In the genomic region with DNA sequence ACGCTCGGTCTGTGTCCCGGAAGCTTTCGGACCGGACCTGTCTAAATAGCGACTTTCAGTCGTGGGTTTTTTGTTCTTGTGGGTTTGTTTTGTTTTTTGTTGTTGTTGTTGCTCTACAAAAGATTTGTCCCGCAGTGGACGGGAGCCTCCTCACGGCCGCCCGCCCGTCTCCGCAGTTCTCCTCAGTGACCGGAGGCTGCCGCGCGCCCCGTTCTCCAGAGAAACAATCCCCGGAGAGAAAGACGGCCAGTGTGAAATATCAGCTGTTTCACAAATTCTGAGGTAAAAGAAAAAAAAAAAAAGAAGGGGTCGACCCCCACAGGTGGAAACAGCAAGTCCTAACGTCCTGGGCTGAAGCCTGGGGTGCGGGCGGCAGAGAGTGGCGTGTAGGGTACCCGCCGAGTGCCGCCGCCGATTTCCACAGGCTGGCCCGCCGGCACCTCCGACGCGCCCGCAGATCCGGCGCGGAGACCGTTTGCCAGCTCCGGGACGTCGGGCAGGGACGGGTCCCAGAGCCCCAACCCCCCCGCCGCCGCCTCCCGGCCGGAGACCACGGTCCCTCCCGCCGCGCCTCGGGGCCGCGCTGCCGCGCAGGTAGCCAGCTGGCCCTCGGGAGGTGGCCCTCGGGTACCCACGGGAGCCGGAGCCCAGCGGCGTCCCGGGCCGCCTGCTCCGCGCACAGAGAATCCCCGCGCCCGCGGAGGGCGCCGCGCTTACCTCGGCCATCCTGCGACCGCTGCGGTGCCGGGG, we compare ENCODE assay signal across 11 cellular contexts. TPM values are rescaled to one million over a fixed set of nuclear protein-coding genes. Genes with fewer than 3 reads are reported as not detected.
DNase-seq lines count a peak whose midpoint lies in the region; ATAC-seq, FAIRE-seq and TF ChIP-seq lines count a peak whose summit lies in the region.
"Had no signal": no experiment of that assay in that cellular context is flagged by ENCODE, and none has a peak within 500 bp of the region (broad histone marks: within the 10 kb centered on the region; RNA-seq: fewer than 3 reads in every experiment).

No MANE protein-coding gene starts in this region.

- peaks cover 22 to 38% (median 27%) of the 10 kb centered on the region in 3 donors for H3K27me3 Mint-ChIP-seq in immature natural killer cell (ENCODE audit: low read depth in 3 of 3)

- TF ChIP-seq EP300 in GM12878 (IDR thresholded peaks at IDR 0.05; ENCODE audit: borderline replicate concordance in 1 of 2, control insufficient read depth in 1 of 2, low read depth in 2 of 2, low read length in 2 of 2) (no peak), suprapubic skin (IDR thresholded peaks at IDR 0.05) (no peak)

- no peaks in the 10 kb centered on the region for H4K20me1 ChIP-seq in GM12878 (ENCODE audit: control insufficient read depth, insufficient read depth)

- H3K4me1 ChIP-seq in GM12878 (ENCODE audit: control insufficient read depth, insufficient read depth, low read length) (no peaks in the 10 kb centered on the region), suprapubic skin (peaks cover 44% of the 10 kb centered on the region)

- TF ChIP-seq RAD21 in GM12878 (IDR thresholded peaks at IDR 0.05; ENCODE audit: insufficient read depth, low read depth, low read length) = no peak

- no peak overlapping the region for H2AFZ ChIP-seq in GM12878 (ENCODE audit: control insufficient read depth, low read depth, low read length)

- no peak overlapping the region for H3K27ac ChIP-seq in GM12878 (ENCODE audit: control insufficient read depth, insufficient read depth)
- H3K27ac ChIP-seq in suprapubic skin = peak overlapping the region; percentile 78

- SMC1A ChIA-PET in GM12878 (lab: Charles Lee; ENCODE audit: uncharacterized antibody, unreplicated experiment) = no interaction called here

- in situ Hi-C loops in GM12878 (cut with MboI) = no loop called here

- no peaks in the 10 kb centered on the region for H3K79me2 ChIP-seq in GM12878 (ENCODE audit: control insufficient read depth, insufficient read depth, low read length)

- TF ChIP-seq CTCF in GM12878 (IDR thresholded peaks at IDR 0.05 in 2 of 3, conservative IDR thresholded peaks at IDR 0.05 in 1 of 3; ENCODE audit: control insufficient read depth in 2 of 3, extremely low read depth in 1 of 3, insufficient read depth in 1 of 3, low read depth in 3 of 3, low read length in 3 of 3) (no peak), suprapubic skin (IDR thresholded peaks at IDR 0.05) (no peak)

- H3K4me3 ChIP-seq in GM12878 (no peak overlapping the region), suprapubic skin (peak overlapping the region; percentile 67)

- H3K27ac Mint-ChIP-seq in immature natural killer cell = no peak overlapping the region

- intact Hi-C loops in GM12878 (cut with micrococcal nuclease; ENCODE audit: unreplicated experiment) = no loop called here

- no peak for FAIRE-seq in GM12878 (lab: Jason Lieb, UNC)

- H3K36me3 ChIP-seq in GM12878 (ENCODE audit: control insufficient read depth in 2 of 2, insufficient read depth in 2 of 2, low read length in 1 of 2) (no peaks in the 10 kb centered on the region), suprapubic skin (no peaks in the 10 kb centered on the region)

- ATAC-seq in GM12878 (no peak), GM19023 (IDR thresholded peaks at IDR 0.05; ENCODE audit: unreplicated experiment) (no peak), HG03045 (IDR thresholded peaks at IDR 0.05; ENCODE audit: unreplicated experiment) (no peak)

- RAD21 ChIA-PET in GM12878 (lab: Charles Lee; ENCODE audit: unreplicated experiment) = no interaction called here

- TF ChIP-seq POLR2A in GM12878 (IDR thresholded peaks at IDR 0.05; ENCODE audit: low read depth, low read length) (no peak), suprapubic skin (IDR thresholded peaks at IDR 0.05) (no peak)

- H3K36me3 Mint-ChIP-seq in immature natural killer cell = no peaks in the 10 kb centered on the region

- no peaks in the 10 kb centered on the region for H3K9me3 Mint-ChIP-seq in immature natural killer cell

- DNase-seq in NCI-H82 (lab: John Stamatoyannopoulos, UW) (peak; percentile 48), NCI-H82 treated with DMSO at 0.1 percent for 48 hours (lab: John Stamatoyannopoulos, UW; ENCODE audit: unreplicated experiment) (no peak), GM12878 (ENCODE audit: low read depth, low spot score) (no peak), immature natural killer cell (no peak), suprapubic skin (ENCODE audit: low spot score in 2 of 2) (no peak), NCI-H2029 treated with DMSO at 0.1 percent for 48 hours (lab: John Stamatoyannopoulos, UW) (no peak)
- DNase-seq: AML-193, foreskin melanocyte, SHP77 had no signal

- H3K9ac ChIP-seq in GM12878 (ENCODE audit: control insufficient read depth, insufficient read depth, low read length) = no peak overlapping the region

- POLR2A ChIA-PET in GM12878 (lab: Charles Lee) = no interaction called here

- CTCF ChIA-PET in GM12878 (lab: Yijun Ruan, JAX) = no interaction called here

- H3K4me2 ChIP-seq in GM12878 (ENCODE audit: control insufficient read depth, insufficient read depth) = peak overlapping the region; percentile 17; the same call in 1 of the 2 replicates

- no TSS peak for BruUV-seq in GM12878 (replicated peaks; lab: Mats Ljungman, UMichigan)

- H3K4me3 Mint-ChIP-seq in immature natural killer cell = peak overlapping the region; percentile 14 to 76 (median 61)

- H3K4me1 Mint-ChIP-seq in immature natural killer cell = peaks cover 7 to 12% of the 10 kb centered on the region in 2 donors

- 62% methylated on average over 38 of the region's 81 CpGs for WGBS in GM12878 (ENCODE audit: insufficient coverage, insufficient replicate concordance, low lambda C conversion rate, missing lambda C conversion rate)
- WGBS in suprapubic skin = 7% methylated on average over 34 of the region's 81 CpGs

- H3K27me3 ChIP-seq in GM12878 (replicated peaks in 1 of 2; ENCODE audit: control insufficient read depth in 2 of 2, insufficient read depth in 2 of 2, low read length in 1 of 2) (peaks cover 9 to 19% of the 10 kb centered on the region in 2 experiments), suprapubic skin (peaks cover 45% of the 10 kb centered on the region)

- H3K9me3 ChIP-seq in GM12878 (replicated peaks; ENCODE audit: control insufficient read depth, insufficient read depth, low read length) = no peaks in the 10 kb centered on the region; the same call in 2 of the 3 replicates
- H3K9me3 ChIP-seq in suprapubic skin = no peaks in the 10 kb centered on the region

TF ChIP-seq in GM12878, 131 proteins besides CTCF, POLR2A, EP300 and RAD21:
- TF ChIP-seq ZZZ3 (IDR thresholded peaks at IDR 0.05; ENCODE audit: control insufficient read depth, insufficient read length, low read depth) (no peak), MXI1 (IDR thresholded peaks at IDR 0.05; ENCODE audit: low read depth, low read length) (no peak), RELA (IDR thresholded peaks at IDR 0.05; ENCODE audit: borderline replicate concordance, partially characterized antibody) (no peak), PBX3 (IDR thresholded peaks at IDR 0.05; ENCODE audit: insufficient replicate concordance, low read depth, low read length) (no peak)
- TF ChIP-seq, protein P1, sequence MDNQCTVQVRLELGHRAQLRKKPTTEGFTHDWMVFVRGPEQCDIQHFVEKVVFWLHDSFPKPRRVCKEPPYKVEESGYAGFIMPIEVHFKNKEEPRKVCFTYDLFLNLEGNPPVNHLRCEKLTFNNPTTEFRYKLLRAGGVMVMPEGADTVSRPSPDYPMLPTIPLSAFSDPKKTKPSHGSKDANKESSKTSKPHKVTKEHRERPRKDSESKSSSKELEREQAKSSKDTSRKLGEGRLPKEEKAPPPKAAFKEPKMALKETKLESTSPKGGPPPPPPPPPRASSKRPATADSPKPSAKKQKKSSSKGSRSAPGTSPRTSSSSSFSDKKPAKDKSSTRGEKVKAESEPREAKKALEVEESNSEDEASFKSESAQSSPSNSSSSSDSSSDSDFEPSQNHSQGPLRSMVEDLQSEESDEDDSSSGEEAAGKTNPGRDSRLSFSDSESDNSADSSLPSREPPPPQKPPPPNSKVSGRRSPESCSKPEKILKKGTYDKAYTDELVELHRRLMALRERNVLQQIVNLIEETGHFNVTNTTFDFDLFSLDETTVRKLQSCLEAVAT (IDR thresholded peaks at IDR 0.05) = no peak

RNA-seq across cellular contexts. Expression of gene BNC1, which starts 0.5 kb away (rescaled TPM):
- not detected in 2 replicates for total RNA-seq in GM12878 (2013; cell fraction: nucleolus; rRNA removed)
- total RNA-seq in GM12878 (2014; rRNA removed) = not detected in 2 replicates
- not detected in 2 replicates for total RNA-seq in GM12878 (2014; rRNA removed; fragmentation: Illumina TruSeq; extraction: Trizol)
- not detected in 2 replicates for total RNA-seq in GM12878 (2021)
- not detected for polyA plus RNA-seq in GM12878 (2011; ENCODE audit: low read depth)
- polyA plus RNA-seq in GM12878 (2011; rRNA removed) = not detected in 2 replicates
- polyA plus RNA-seq in GM12878 (2011; cell fraction: cytosol; rRNA removed) = not detected in 2 replicates
- polyA plus RNA-seq in GM12878 (2011; cell fraction: nucleus; rRNA removed) = not detected in 2 replicates
- polyA plus RNA-seq in GM12878 (2012) = not detected in 2 replicates
- 0.01 TPM in 1 of 2 replicates, not detected in the other for polyA plus RNA-seq in GM12878 (2014; fragmentation: Illumina TruSeq; extraction: Trizol)
- not detected for polyA plus RNA-seq in GM12878 (2014; fragmentation: Nextera tagmentation; extraction: Ambion mirVana)
- polyA plus RNA-seq in GM12878 (2014; rRNA removed) = not detected in 2 replicates
- not detected for polyA plus RNA-seq in GM12878 (2016; fragmentation: Nextera tagmentation; extraction: Ambion mirVana)
- polyA minus RNA-seq in GM12878 (2011; rRNA and poly(A)+ RNA removed) = not detected in 2 replicates
- polyA minus RNA-seq in GM12878 (2011; cell fraction: cytosol; rRNA and poly(A)+ RNA removed) = not detected in 2 replicates
- polyA minus RNA-seq in GM12878 (2011; cell fraction: nucleus; rRNA and poly(A)+ RNA removed) = not detected in 2 replicates
- polyA plus RNA-seq in immature natural killer cell = not detected
- 10 to 100 TPM; 28.3 to 72.4 (median 48.8) TPM for total RNA-seq in suprapubic skin

Comparison
In these comparisons a context has a peak if more than half of its experiments do, and no peak if none do; other contexts are left out.
1. RNA of gene BNC1, which starts 0.5 kb away (total RNA-seq): 28.3 to 72.4 TPM in suprapubic skin; not detected in GM12878; every median in the first group is over 10 times any median in the second.